8 cellular contexts compared by ENCODE assay signal in genomic region chr11:68206211-68206610, GRCh38. TPM values are rescaled to one million over a fixed set of nuclear protein-coding genes. Genes with fewer than 3 reads are reported as not detected.
DNase-seq lines count a peak whose midpoint lies in the region; ATAC-seq, FAIRE-seq and TF ChIP-seq lines count a peak whose summit lies in the region.

No MANE protein-coding gene starts in this region.

- H3K9me3 Mint-ChIP-seq in IgD-negative memory B cell: no peaks in the 10 kb centered on the region

- no peaks in the 10 kb centered on the region for H3K9me3 ChIP-seq in DND-41 (ENCODE audit: insufficient read depth, low read length, severe bottlenecking)
- H3K9me3 ChIP-seq in NT2/D1 (ENCODE audit: insufficient read depth, low read length): no peaks in the 10 kb centered on the region
- no peaks in the 10 kb centered on the region for H3K9me3 ChIP-seq in tibial nerve

- no peaks in the 10 kb centered on the region for H3K36me3 ChIP-seq in DND-41 (ENCODE audit: insufficient read depth, low read length)
- no peaks in the 10 kb centered on the region for H3K36me3 ChIP-seq in NT2/D1 (ENCODE audit: insufficient read depth, insufficient read length, low read length)
- no peaks in the 10 kb centered on the region for H3K36me3 ChIP-seq in bronchial epithelial cell (ENCODE audit: control insufficient read depth, insufficient read depth, low read length)
- H3K36me3 ChIP-seq in tibial nerve: no peaks in the 10 kb centered on the region

- no peak overlapping the region for H3K4me3 Mint-ChIP-seq in IgD-negative memory B cell

- H3K4me2 ChIP-seq in DND-41 (ENCODE audit: insufficient read depth, low read length): peak overlapping the region; percentile 7; the same call in 1 of the 2 replicates

- H3K27me3 Mint-ChIP-seq in IgD-negative memory B cell: no peaks in the 10 kb centered on the region

- WGBS in tibial nerve, 2 donors: 27% methylated on average over 5 of the region's 5 CpGs

- peaks cover 81% of the 10 kb centered on the region for H4K20me1 ChIP-seq in DND-41 (ENCODE audit: insufficient read depth, low read length)

- no peak for FAIRE-seq in bronchial epithelial cell (lab: Jason Lieb, UNC)

- peaks cover 33 to 52% (median 40%) of the 10 kb centered on the region in 3 donors for H3K4me1 Mint-ChIP-seq in IgD-negative memory B cell

- no peak overlapping the region for H3K4me3 ChIP-seq in DND-41 (ENCODE audit: low read depth in 1 of 2, low read length in 2 of 2)
- no peak overlapping the region for H3K4me3 ChIP-seq in NT2/D1 (ENCODE audit: insufficient read length, low read depth)
- H3K4me3 ChIP-seq in bronchial epithelial cell (ENCODE audit: low read depth, low read length): no peak overlapping the region
- H3K4me3 ChIP-seq in tibial nerve: no peak overlapping the region

- H3K79me2 ChIP-seq in DND-41 (ENCODE audit: insufficient read depth, low read length): peaks cover 96% of the 10 kb centered on the region

- H2AFZ ChIP-seq in DND-41 (ENCODE audit: low read depth, low read length): no peak overlapping the region

- H3K27ac ChIP-seq in DND-41 (ENCODE audit: low read length) (no peak overlapping the region), tibial nerve (no peak overlapping the region)

- H3K27ac Mint-ChIP-seq in IgD-negative memory B cell: peak overlapping the region; percentile 57 to 82 (median 59)

- DNase-seq in DND-41: peak; percentile 45
- peak; percentile 39 for DNase-seq in NT2/D1 (ENCODE audit: low read depth, low spot score)
- peak; percentile 65 for DNase-seq in bronchial epithelial cell (ENCODE audit: low read depth)
- peak; percentile 53 for DNase-seq in kidney glomerular epithelial cell (lab: John Stamatoyannopoulos, UW)
- peak in 1 of 2 donors; percentile 53 for DNase-seq in tibial nerve (ENCODE audit: low spot score in 2 of 2)
- DNase-seq in HK-2 (ENCODE audit: unreplicated experiment): no peak

- H3K9ac ChIP-seq in DND-41 (ENCODE audit: low read depth, low read length): no peak overlapping the region
- no peak overlapping the region for H3K9ac ChIP-seq in NT2/D1 (ENCODE audit: insufficient read length, low read depth)

- H3K27me3 ChIP-seq in DND-41 (ENCODE audit: insufficient read depth, low read length, poor library complexity) (no peaks in the 10 kb centered on the region), NT2/D1 (ENCODE audit: insufficient read depth, insufficient read length) (no peaks in the 10 kb centered on the region), bronchial epithelial cell (ENCODE audit: control insufficient read depth, insufficient read depth, low read length) (no peaks in the 10 kb centered on the region), tibial nerve (no peaks in the 10 kb centered on the region)

- TF ChIP-seq EP300 in tibial nerve (IDR thresholded peaks at IDR 0.05): no peak

- TF ChIP-seq CTCF in DND-41 (IDR thresholded peaks at IDR 0.05; ENCODE audit: borderline replicate concordance, extremely low read depth, low read length, poor library complexity, severe bottlenecking) (peak; percentile 93), bronchial epithelial cell (IDR thresholded peaks at IDR 0.05; ENCODE audit: insufficient read depth, low read length, severe bottlenecking) (peak; percentile 76), tibial nerve (IDR thresholded peaks at IDR 0.05) (peak; percentile 79 to 85 (median 82))

- peak; percentile 74 for ATAC-seq in DND-41 (ENCODE audit: insufficient read depth, low read depth)
- no peak for ATAC-seq in HG03342 (IDR thresholded peaks at IDR 0.05; ENCODE audit: unreplicated experiment)

- H3K4me1 ChIP-seq in DND-41 (ENCODE audit: insufficient read depth, low read length): peaks cover 27% of the 10 kb centered on the region
- H3K4me1 ChIP-seq in NT2/D1 (ENCODE audit: insufficient read depth, insufficient read length): peaks cover 2% of the 10 kb centered on the region
- peaks cover 0 to 71% (median 38%) of the 10 kb centered on the region in 4 donors for H3K4me1 ChIP-seq in tibial nerve

- no peak for TF ChIP-seq POLR2A in tibial nerve (IDR thresholded peaks at IDR 0.05)

- H3K36me3 Mint-ChIP-seq in IgD-negative memory B cell: peaks cover 1% of the 10 kb centered on the region

RNA-seq across cellular contexts. Expression of gene KMT5B, which starts 6.9 kb away (rescaled TPM):
- 40.2 TPM for polyA plus RNA-seq in IgD-negative memory B cell
- total RNA-seq in bronchial epithelial cell: 35.8 and 44.8 TPM in 2 replicates
- total RNA-seq in tibial nerve: 10 to 100 TPM; 25.5 to 47.1 (median 40.3) TPM
